ENCODE assay signal across 30 cellular contexts in the genomic region with DNA sequence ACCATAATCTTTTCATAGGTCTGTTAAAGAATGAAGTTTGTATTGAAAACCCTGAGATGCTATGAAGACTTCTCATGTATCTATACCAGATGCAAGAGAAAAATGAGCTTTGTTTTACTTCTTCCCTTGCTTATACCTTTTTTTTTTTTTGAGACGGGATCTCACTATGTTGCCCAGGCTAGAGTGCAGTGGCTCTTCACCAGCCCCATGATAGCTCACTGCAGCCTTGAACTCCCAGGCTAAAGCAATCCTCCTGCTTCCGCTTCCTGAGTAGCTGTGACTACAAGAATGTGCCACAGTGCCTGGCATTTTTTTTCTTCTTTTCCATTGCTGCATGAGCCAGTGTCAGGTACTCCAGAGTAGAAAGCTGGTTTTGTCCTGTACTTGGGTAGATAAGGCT.
"Had no signal": no experiment of that assay in that cellular context is flagged by ENCODE, and none has a peak within 500 bp of the region (broad histone marks: within the 10 kb centered on the region; RNA-seq: fewer than 3 reads in every experiment).

No MANE protein-coding gene starts in this region.

- H3K4me1 ChIP-seq: adrenal gland, body of pancreas, esophagus muscularis mucosa, foreskin keratinocyte, gastrocnemius medialis, heart left ventricle had no signal

- H3K27me3 ChIP-seq: adrenal gland, body of pancreas, esophagus muscularis mucosa, foreskin keratinocyte, gastrocnemius medialis, heart left ventricle had no signal

- H3K4me3 Mint-ChIP-seq: activated CD4-positive, alpha-beta memory T cell treated with anti-CD3 and anti-CD28 coated beads for 36 hours; activated CD8-positive, alpha-beta memory T cell treated with anti-CD3 and anti-CD28 coated beads, Interleukin-2, amount 10 ng/mL, durations not matched to agents 7 days and 5 days; activated CD8-positive, alpha-beta T cell treated with anti-CD3 and anti-CD28 coated beads, Interleukin-2, amount 10 ng/mL, durations not matched to agents 7 days and 5 days; activated naive CD4-positive, alpha-beta T cell treated with anti-CD3 and anti-CD28 coated beads, Interleukin-2, amount 10 ng/mL, durations not matched to agents 7 days and 5 days; activated T-helper 1 cell treated with anti-CD3 and anti-CD28 coated beads, Interleukin-12 subunit alpha, Interleukin-12 subunit beta, Interleukin-2, Interleukin-4 antibody, amounts not matched to agents 30 ng/mL and 10 ng/mL and 1 ng/mL, durations not matched to agents 14 hours and 24 hours and 36 hours; effector memory CD8-positive, alpha-beta T cell had no signal

- H3K27ac Mint-ChIP-seq: activated CD4-positive, alpha-beta memory T cell treated with anti-CD3 and anti-CD28 coated beads for 36 hours; activated CD8-positive, alpha-beta memory T cell treated with anti-CD3 and anti-CD28 coated beads, Interleukin-2, amount 10 ng/mL, durations not matched to agents 7 days and 5 days; activated CD8-positive, alpha-beta T cell treated with anti-CD3 and anti-CD28 coated beads, Interleukin-2, amount 10 ng/mL, durations not matched to agents 7 days and 5 days; activated naive CD4-positive, alpha-beta T cell treated with anti-CD3 and anti-CD28 coated beads, Interleukin-2, amount 10 ng/mL, durations not matched to agents 7 days and 5 days; activated naive CD4-positive, alpha-beta T cell treated with anti-CD3 and anti-CD28 coated beads, Interleukin-2, amount 50 U/mL, for 72 hours; activated T-helper 1 cell treated with anti-CD3 and anti-CD28 coated beads, Interleukin-12 subunit alpha, Interleukin-12 subunit beta, Interleukin-2, Interleukin-4 antibody, amounts not matched to agents 30 ng/mL and 10 ng/mL and 1 ng/mL, durations not matched to agents 14 hours and 24 hours and 36 hours had no signal

- H3K4me3 ChIP-seq: adrenal gland, body of pancreas, esophagus muscularis mucosa, gastrocnemius medialis, heart left ventricle had no signal

- H3K9me3 Mint-ChIP-seq: activated CD4-positive, alpha-beta memory T cell treated with anti-CD3 and anti-CD28 coated beads for 36 hours; activated naive CD4-positive, alpha-beta T cell treated with anti-CD3 and anti-CD28 coated beads, Interleukin-2, amount 10 ng/mL, durations not matched to agents 7 days and 5 days; activated naive CD4-positive, alpha-beta T cell treated with anti-CD3 and anti-CD28 coated beads, Interleukin-2, amount 50 U/mL, for 72 hours; activated T-helper 1 cell treated with anti-CD3 and anti-CD28 coated beads, Interleukin-12 subunit alpha, Interleukin-12 subunit beta, Interleukin-2, Interleukin-4 antibody, amounts not matched to agents 30 ng/mL and 10 ng/mL and 1 ng/mL, durations not matched to agents 14 hours and 24 hours and 36 hours; effector memory CD8-positive, alpha-beta T cell had no signal

- DNase-seq: activated CD4-positive, alpha-beta memory T cell treated with anti-CD3 and anti-CD28 coated beads for 36 hours; activated CD4-positive, alpha-beta T cell treated with anti-CD3 and anti-CD28 coated beads for 1 hour; activated CD4-positive, alpha-beta T cell treated with anti-CD3 and anti-CD28 coated beads for 4 hours; activated CD8-positive, alpha-beta memory T cell treated with anti-CD3 and anti-CD28 coated beads, Interleukin-2, amount 10 ng/mL, durations not matched to agents 7 days and 5 days; activated CD8-positive, alpha-beta memory T cell treated with anti-CD3 and anti-CD28 coated beads, Interleukin-2, amount 50 U/mL, for 4 hours; activated CD8-positive, alpha-beta T cell treated with anti-CD3 and anti-CD28 coated beads, Interleukin-2, amount 10 ng/mL, durations not matched to agents 7 days and 5 days; activated gamma-delta T cell; activated naive CD4-positive, alpha-beta T cell; activated naive CD4-positive, alpha-beta T cell treated with anti-CD3 and anti-CD28 coated beads, Interleukin-2, amount 10 ng/mL, durations not matched to agents 7 days and 5 days; activated T-cell treated with anti-CD3 and anti-CD28 coated beads, Interleukin-2, amount 50 U/mL, for 1 hour; activated T-cell treated with anti-CD3 and anti-CD28 coated beads, Interleukin-2, amount 50 U/mL, for 48 hours; adrenal gland; amygdala; aorta; body of pancreas; caudate nucleus; cortex of kidney; dermis blood vessel endothelial cell; effector CD4-positive, alpha-beta T cell; effector memory CD8-positive, alpha-beta T cell; erythroblast; foreskin keratinocyte; gastrocnemius medialis; glutamatergic neuron; heart left ventricle; hypothalamus had no signal

- H3K9me3 ChIP-seq: body of pancreas, esophagus muscularis mucosa, gastrocnemius medialis, heart left ventricle had no signal

- H3K27me3 Mint-ChIP-seq: activated CD4-positive, alpha-beta memory T cell treated with anti-CD3 and anti-CD28 coated beads for 36 hours; activated CD8-positive, alpha-beta memory T cell treated with anti-CD3 and anti-CD28 coated beads, Interleukin-2, amount 10 ng/mL, durations not matched to agents 7 days and 5 days; activated naive CD4-positive, alpha-beta T cell treated with anti-CD3 and anti-CD28 coated beads, Interleukin-2, amount 10 ng/mL, durations not matched to agents 7 days and 5 days; effector memory CD8-positive, alpha-beta T cell had no signal

- ATAC-seq: activated CD8-positive, alpha-beta memory T cell treated with anti-CD3 and anti-CD28 coated beads, Interleukin-2, amount 10 ng/mL, durations not matched to agents 7 days and 5 days; activated CD8-positive, alpha-beta T cell treated with anti-CD3 and anti-CD28 coated beads, Interleukin-2, amount 10 ng/mL, durations not matched to agents 7 days and 5 days; activated naive CD4-positive, alpha-beta T cell treated with anti-CD3 and anti-CD28 coated beads, Interleukin-2, amount 50 U/mL, for 72 hours; body of pancreas; effector memory CD8-positive, alpha-beta T cell; foreskin keratinocyte; gastrocnemius medialis; heart left ventricle had no signal

- H3K27ac ChIP-seq: adrenal gland, body of pancreas, esophagus muscularis mucosa, foreskin keratinocyte, gastrocnemius medialis, heart left ventricle had no signal

- FAIRE-seq: colon had no signal
